Comparison of ENCODE assay signal across 27 cellular contexts in genomic region chr7:1325646-1326510, GRCh38.
"Had no signal": no experiment of that assay in that cellular context is flagged by ENCODE, and none has a peak within 500 bp of the region (broad histone marks: within the 10 kb centered on the region; RNA-seq: fewer than 3 reads in every experiment).

No MANE protein-coding gene starts in this region.

- H3K27ac Mint-ChIP-seq: activated CD4-positive, alpha-beta T cell treated with anti-CD3 and anti-CD28 coated beads, Interleukin-2, amount 10 ng/mL, durations not matched to agents 7 days and 5 days; activated CD8-positive, alpha-beta T cell treated with anti-CD3 and anti-CD28 coated beads, Interleukin-2, amount 10 ng/mL, durations not matched to agents 7 days and 5 days; activated naive CD8-positive, alpha-beta T cell treated with anti-CD3 and anti-CD28 coated beads, Interleukin-2, amount 10 ng/mL, durations not matched to agents 7 days and 5 days; activated T-helper 1 cell treated with anti-CD3 and anti-CD28 coated beads, Interleukin-12 subunit alpha, Interleukin-12 subunit beta, Interleukin-2, Interleukin-4 antibody, amounts not matched to agents 30 ng/mL and 10 ng/mL and 1 ng/mL, durations not matched to agents 14 hours and 24 hours and 36 hours; effector memory CD8-positive, alpha-beta T cell; memory B cell; stimulated activated naive B cell treated with anti-CD40 and anti-IgM and Interleukin-4, amounts not matched to agents 10 μg/mL and 1 μg/mL and 100 μg/mL, for 72 hours had no signal

- H3K36me3 Mint-ChIP-seq: activated naive CD8-positive, alpha-beta T cell treated with anti-CD3 and anti-CD28 coated beads, Interleukin-2, amount 10 ng/mL, durations not matched to agents 7 days and 5 days; stimulated activated naive B cell treated with anti-CD40 and anti-IgM and Interleukin-4, amounts not matched to agents 10 μg/mL and 1 μg/mL and 100 μg/mL, for 72 hours had no signal

- H3K27ac ChIP-seq: breast epithelium, colonic mucosa, dorsolateral prefrontal cortex, hepatocyte, parathyroid adenoma, VCaP had no signal

- H3K4me3 ChIP-seq: breast epithelium, colonic mucosa, dorsolateral prefrontal cortex, hepatocyte, smooth muscle cell had no signal

- H3K27me3 ChIP-seq: hepatocyte had no signal

- FAIRE-seq: endothelial cell of umbilical vein had no signal

- H3K9me3 Mint-ChIP-seq: activated CD4-positive, alpha-beta T cell treated with anti-CD3 and anti-CD28 coated beads, Interleukin-2, amount 10 ng/mL, durations not matched to agents 7 days and 5 days; activated naive CD8-positive, alpha-beta T cell treated with anti-CD3 and anti-CD28 coated beads, Interleukin-2, amount 10 ng/mL, durations not matched to agents 7 days and 5 days; activated T-helper 1 cell treated with anti-CD3 and anti-CD28 coated beads, Interleukin-12 subunit alpha, Interleukin-12 subunit beta, Interleukin-2, Interleukin-4 antibody, amounts not matched to agents 30 ng/mL and 10 ng/mL and 1 ng/mL, durations not matched to agents 14 hours and 24 hours and 36 hours; central memory CD8-positive, alpha-beta T cell; effector memory CD8-positive, alpha-beta T cell; memory B cell; nephron; stimulated activated naive B cell treated with anti-CD40 and anti-IgM and Interleukin-4, amounts not matched to agents 10 μg/mL and 1 μg/mL and 100 μg/mL, for 72 hours had no signal

- H3K4me1 Mint-ChIP-seq: activated CD4-positive, alpha-beta T cell treated with anti-CD3 and anti-CD28 coated beads, Interleukin-2, amount 10 ng/mL, durations not matched to agents 7 days and 5 days; activated naive CD8-positive, alpha-beta T cell treated with anti-CD3 and anti-CD28 coated beads, Interleukin-2, amount 10 ng/mL, durations not matched to agents 7 days and 5 days; central memory CD8-positive, alpha-beta T cell; stimulated activated naive B cell treated with anti-CD40 and anti-IgM and Interleukin-4, amounts not matched to agents 10 μg/mL and 1 μg/mL and 100 μg/mL, for 72 hours had no signal

- H3K9ac ChIP-seq: parathyroid adenoma had no signal

- H3K4me3 Mint-ChIP-seq: activated CD4-positive, alpha-beta T cell treated with anti-CD3 and anti-CD28 coated beads, Interleukin-2, amount 10 ng/mL, durations not matched to agents 7 days and 5 days; activated CD8-positive, alpha-beta T cell treated with anti-CD3 and anti-CD28 coated beads, Interleukin-2, amount 10 ng/mL, durations not matched to agents 7 days and 5 days; activated naive CD8-positive, alpha-beta T cell treated with anti-CD3 and anti-CD28 coated beads, Interleukin-2, amount 10 ng/mL, durations not matched to agents 7 days and 5 days; activated T-helper 1 cell treated with anti-CD3 and anti-CD28 coated beads, Interleukin-12 subunit alpha, Interleukin-12 subunit beta, Interleukin-2, Interleukin-4 antibody, amounts not matched to agents 30 ng/mL and 10 ng/mL and 1 ng/mL, durations not matched to agents 14 hours and 24 hours and 36 hours; central memory CD8-positive, alpha-beta T cell; effector memory CD8-positive, alpha-beta T cell; memory B cell; nephron; stimulated activated naive B cell treated with anti-CD40 and anti-IgM and Interleukin-4, amounts not matched to agents 10 μg/mL and 1 μg/mL and 100 μg/mL, for 72 hours had no signal

- H3K4me2 ChIP-seq: hepatocyte, smooth muscle cell had no signal

- H3K27me3 Mint-ChIP-seq: activated CD4-positive, alpha-beta T cell treated with anti-CD3 and anti-CD28 coated beads, Interleukin-2, amount 10 ng/mL, durations not matched to agents 7 days and 5 days had no signal

- DNase-seq: activated CD4-positive, alpha-beta T cell treated with anti-CD3 and anti-CD28 coated beads, Interleukin-2, amount 10 ng/mL, durations not matched to agents 7 days and 5 days; activated CD4-positive, CD25-positive, alpha-beta regulatory T cell treated with anti-CD3 and anti-CD28 coated beads, Interleukin-2, amount 50 U/mL, for 72 hours; activated CD8-positive, alpha-beta T cell treated with anti-CD3 and anti-CD28 coated beads, Interleukin-2, amount 10 ng/mL, durations not matched to agents 7 days and 5 days; activated gamma-delta T cell treated with Interleukin-2 at 50 U/mL for 16 hours; activated naive CD8-positive, alpha-beta T cell treated with anti-CD3 and anti-CD28 coated beads, Interleukin-2, amount 10 ng/mL, durations not matched to agents 7 days and 5 days; amniotic stem cell; colonic mucosa; effector memory CD8-positive, alpha-beta T cell; foreskin melanocyte; nucleus accumbens; stimulated activated CD4-positive, alpha-beta T cell treated with anti-CD3 and anti-CD28 coated beads, Interleukin-2, amount 100 ng/mL, for 48 hours; stimulated activated CD8-positive, alpha-beta memory T cell treated with anti-CD3 and anti-CD28 coated beads, Interleukin-4, amount 100 ng/mL, for 48 hours; stimulated activated naive B cell treated with anti-CD40 and anti-IgM and Interleukin-4, amounts not matched to agents 10 μg/mL and 1 μg/mL and 100 μg/mL, for 72 hours; trophoblast cell had no signal

- ATAC-seq: activated CD8-positive, alpha-beta T cell treated with anti-CD3 and anti-CD28 coated beads, Interleukin-2, amount 10 ng/mL, durations not matched to agents 7 days and 5 days; effector memory CD8-positive, alpha-beta T cell; esophagus mucosa; sciatic nerve; stimulated activated naive B cell treated with anti-CD40 and anti-IgM and Interleukin-4, amounts not matched to agents 10 μg/mL and 1 μg/mL and 100 μg/mL, for 72 hours had no signal

- H3K9me3 ChIP-seq: breast epithelium, colonic mucosa had no signal

- H2AFZ ChIP-seq: hepatocyte, parathyroid adenoma had no signal

- H3K4me1 ChIP-seq: breast epithelium, colonic mucosa, parathyroid adenoma had no signal

- H3K36me3 ChIP-seq: breast epithelium, colonic mucosa had no signal

- H3K79me2 ChIP-seq: hepatocyte, parathyroid adenoma had no signal
